Comparison of ENCODE assay signal across 8 cellular contexts in genomic region chr1:155226188-155226909, GRCh38. TPM values are rescaled to one million over a fixed set of nuclear protein-coding genes. Genes with fewer than 3 reads are reported as not detected.
DNase-seq lines count a peak whose midpoint lies in the region; ATAC-seq and TF ChIP-seq lines count a peak whose summit lies in the region.

No MANE protein-coding gene starts in this region.

- H3K4me1 ChIP-seq in PC-9 (replicated peaks; ENCODE audit: insufficient read depth) (peaks cover 43% of the 10 kb centered on the region), fibroblast of lung (ENCODE audit: control insufficient read depth, extremely low read depth, insufficient read depth, low read length) (peaks cover 18% of the 10 kb centered on the region)

- H3K9me3 ChIP-seq in KOPT-K1 (ENCODE audit: insufficient read depth, low read length, poor library complexity, severe bottlenecking) (no peaks in the 10 kb centered on the region), PC-9 (ENCODE audit: insufficient read depth, low read depth) (no peaks in the 10 kb centered on the region), fibroblast of lung (ENCODE audit: control insufficient read depth, insufficient read depth, low read depth, low read length) (no peaks in the 10 kb centered on the region)

- H3K4me2 ChIP-seq in PC-9, result peak overlapping the region; percentile 90
- H3K4me2 ChIP-seq in fibroblast of lung (ENCODE audit: extremely low read depth, insufficient read depth, low read length), result peak overlapping the region; percentile 81

- H3K9ac ChIP-seq in fibroblast of lung (ENCODE audit: insufficient read depth, low read length), result peak overlapping the region; percentile 67

- H2AFZ ChIP-seq in PC-9 (peak overlapping the region; percentile 86), fibroblast of lung (ENCODE audit: low read length) (no peak overlapping the region)

- TF ChIP-seq CTCF in PC-9 (conservative IDR thresholded peaks at IDR 0.05) (peak; percentile 73), fibroblast of lung (conservative IDR thresholded peaks at IDR 0.05 in 1 of 2, IDR thresholded peaks at IDR 0.05 in 1 of 2; ENCODE audit: low read depth in 1 of 2, low read length in 2 of 2) (peak; percentile 48 to 56)

- peak; percentile 50 to 55 for ATAC-seq in activated T-cell treated with anti-CD3 and anti-CD28 coated beads, Interleukin-2, amount 50 U/mL, for 72 hours (replicated peaks in 1 of 2)
- ATAC-seq in naive thymus-derived CD8-positive, alpha-beta T cell, result peak; percentile 60 to 62
- ATAC-seq in stimulated activated memory B cell treated with anti-CD40 and anti-IgM and Interleukin-4, amounts not matched to agents 10 μg/mL and 1 μg/mL and 100 μg/mL, for 72 hours, result peak; percentile 60
- ATAC-seq in GM19324 (IDR thresholded peaks at IDR 0.05; ENCODE audit: low FRiP score, unreplicated experiment), result no peak

- POLR2A ChIA-PET in PC-9 (lab: Charles Lee; ENCODE audit: unreplicated experiment), result interaction anchor here (0.7 to 0.9 kb wide), 2 partner anchors 18 to 25 kb away, joined by 4 to 5 read pairs; partner anchors contain the start of gene THBS3
- POLR2A ChIA-PET in naive thymus-derived CD8-positive, alpha-beta T cell (lab: Charles Lee), result interaction anchor here (0.9 to 5.0 kb wide), 13 partner anchors 15 to 53 kb away, joined by 3 to 42 read pairs (median 7); partner anchors contain the start of genes KRTCAP2, MTX1, THBS3 and TRIM46

- H3K36me3 ChIP-seq in KOPT-K1 (ENCODE audit: insufficient read depth, low read length) (peaks cover 25% of the 10 kb centered on the region; the same call in 1 of the 2 replicates), PC-9 (ENCODE audit: low read depth) (no peaks in the 10 kb centered on the region), fibroblast of lung (ENCODE audit: control insufficient read depth, insufficient read depth, low read length) (no peaks in the 10 kb centered on the region)

- CTCF ChIA-PET in PC-9 (lab: Charles Lee), result interaction anchor here (0.6 to 1.2 kb wide), 4 partner anchors 18 to 81 kb away, joined by 3 to 5 read pairs (median 3); partner anchors contain the start of genes MTX1 and THBS3

- H4K20me1 ChIP-seq in PC-9 (ENCODE audit: insufficient read depth) (no peaks in the 10 kb centered on the region), fibroblast of lung (ENCODE audit: control insufficient read depth, extremely low read depth, insufficient read depth, low read length) (no peaks in the 10 kb centered on the region)

- H3K9me3 Mint-ChIP-seq in activated T-cell treated with anti-CD3 and anti-CD28 coated beads, Interleukin-2, amount 50 U/mL, for 72 hours, result peaks cover 0 to 2% of the 10 kb centered on the region in 2 donors
- no peaks in the 10 kb centered on the region for H3K9me3 Mint-ChIP-seq in naive thymus-derived CD8-positive, alpha-beta T cell
- H3K9me3 Mint-ChIP-seq in stimulated activated memory B cell treated with anti-CD40 and anti-IgM and Interleukin-4, amounts not matched to agents 10 μg/mL and 1 μg/mL and 100 μg/mL, for 72 hours, result no peaks in the 10 kb centered on the region

- peaks cover 42% of the 10 kb centered on the region for H3F3A ChIP-seq in PC-9 (ENCODE audit: insufficient read depth, low read depth)

- H3K79me2 ChIP-seq in PC-9 (ENCODE audit: low read depth) (peaks cover 24% of the 10 kb centered on the region), fibroblast of lung (ENCODE audit: control insufficient read depth, insufficient read depth, low read length) (peaks cover 11% of the 10 kb centered on the region)

- H3K27me3 ChIP-seq in PC-9 (ENCODE audit: insufficient read depth, low read depth), result no peaks in the 10 kb centered on the region
- H3K27me3 ChIP-seq in fibroblast of lung (ENCODE audit: control insufficient read depth, insufficient read depth, low read length), result no peaks in the 10 kb centered on the region

- intact Hi-C loops in PC-9 (cut with micrococcal nuclease; ENCODE audit: unreplicated experiment), result loop anchor here (1.0 to 5.0 kb wide), 3 partner anchors 19 to 50 kb away; partner anchors contain the start of gene THBS3

- DNase-seq in GDM1 (lab: John Stamatoyannopoulos, UW), result peak; percentile 77
- DNase-seq in PC-9, result peak; percentile 76 to 79
- peak; percentile 82 to 88 for DNase-seq in activated T-cell treated with anti-CD3 and anti-CD28 coated beads, Interleukin-2, amount 50 U/mL, for 72 hours
- peak; percentile 78 to 80 for DNase-seq in fibroblast of lung (ENCODE audit: low read depth in 2 of 2)
- DNase-seq in naive thymus-derived CD8-positive, alpha-beta T cell, result peak; percentile 71 to 91 (median 81)

- no peaks in the 10 kb centered on the region for H3K9me2 ChIP-seq in PC-9 (ENCODE audit: insufficient read depth)

- H3K4me1 Mint-ChIP-seq in activated T-cell treated with anti-CD3 and anti-CD28 coated beads, Interleukin-2, amount 50 U/mL, for 72 hours (ENCODE audit: low read depth), result peaks cover 39% of the 10 kb centered on the region
- peaks cover 6 to 48% (median 24%) of the 10 kb centered on the region in 4 donors for H3K4me1 Mint-ChIP-seq in naive thymus-derived CD8-positive, alpha-beta T cell
- peaks cover 44% of the 10 kb centered on the region for H3K4me1 Mint-ChIP-seq in stimulated activated memory B cell treated with anti-CD40 and anti-IgM and Interleukin-4, amounts not matched to agents 10 μg/mL and 1 μg/mL and 100 μg/mL, for 72 hours

- H3K4me3 ChIP-seq in PC-9, result peak overlapping the region; percentile 81
- H3K4me3 ChIP-seq in fibroblast of lung (replicated peaks in 1 of 4; ENCODE audit: control extremely low read depth in 1 of 4, insufficient read depth in 1 of 4, low read depth in 3 of 4, low read length in 4 of 4), result peak overlapping the region; percentile 40 to 81 (median 63)

- peak overlapping the region; percentile 81 to 95 for H3K4me3 Mint-ChIP-seq in activated T-cell treated with anti-CD3 and anti-CD28 coated beads, Interleukin-2, amount 50 U/mL, for 72 hours
- peak overlapping the region; percentile 74 to 93 (median 87) for H3K4me3 Mint-ChIP-seq in naive thymus-derived CD8-positive, alpha-beta T cell
- H3K4me3 Mint-ChIP-seq in stimulated activated memory B cell treated with anti-CD40 and anti-IgM and Interleukin-4, amounts not matched to agents 10 μg/mL and 1 μg/mL and 100 μg/mL, for 72 hours, result peak overlapping the region; percentile 87

- no TSS peak for BruUV-seq in PC-9 (replicated peaks; lab: Mats Ljungman, UMichigan)

- peak overlapping the region; percentile 97 for H3K27ac ChIP-seq in KOPT-K1 (ENCODE audit: low read depth, low read length, poor library complexity, severe bottlenecking)
- H3K27ac ChIP-seq in PC-9, result peak overlapping the region; percentile 98
- H3K27ac ChIP-seq in fibroblast of lung (ENCODE audit: insufficient read depth, low read length), result peak overlapping the region; percentile 86

- no peaks in the 10 kb centered on the region for H3K36me3 Mint-ChIP-seq in activated T-cell treated with anti-CD3 and anti-CD28 coated beads, Interleukin-2, amount 50 U/mL, for 72 hours (ENCODE audit: insufficient read depth in 2 of 2)
- H3K36me3 Mint-ChIP-seq in naive thymus-derived CD8-positive, alpha-beta T cell, result peaks cover 0 to 2% (median 0%) of the 10 kb centered on the region in 3 donors
- no peaks in the 10 kb centered on the region for H3K36me3 Mint-ChIP-seq in stimulated activated memory B cell treated with anti-CD40 and anti-IgM and Interleukin-4, amounts not matched to agents 10 μg/mL and 1 μg/mL and 100 μg/mL, for 72 hours

- H3K27me3 Mint-ChIP-seq in activated T-cell treated with anti-CD3 and anti-CD28 coated beads, Interleukin-2, amount 50 U/mL, for 72 hours (ENCODE audit: low read depth), result no peaks in the 10 kb centered on the region
- H3K27me3 Mint-ChIP-seq in naive thymus-derived CD8-positive, alpha-beta T cell, result no peaks in the 10 kb centered on the region
- no peaks in the 10 kb centered on the region for H3K27me3 Mint-ChIP-seq in stimulated activated memory B cell treated with anti-CD40 and anti-IgM and Interleukin-4, amounts not matched to agents 10 μg/mL and 1 μg/mL and 100 μg/mL, for 72 hours

- peak overlapping the region; percentile 76 for H3K27ac Mint-ChIP-seq in activated T-cell treated with anti-CD3 and anti-CD28 coated beads, Interleukin-2, amount 50 U/mL, for 72 hours
- H3K27ac Mint-ChIP-seq in naive thymus-derived CD8-positive, alpha-beta T cell, result peak overlapping the region; percentile 84 to 98 (median 94)
- H3K27ac Mint-ChIP-seq in stimulated activated memory B cell treated with anti-CD40 and anti-IgM and Interleukin-4, amounts not matched to agents 10 μg/mL and 1 μg/mL and 100 μg/mL, for 72 hours, result peak overlapping the region; percentile 79

RNA-seq across cellular contexts. Expression of gene MTX1, which starts 17.9 kb away (rescaled TPM):
- total RNA-seq in PC-9 (2021) (56.1 and 68.9 TPM in 2 replicates), fibroblast of lung (36.7 and 46.6 TPM in 2 replicates)
- total RNA-seq in activated T-cell treated with anti-CD3 and anti-CD28 coated beads, Interleukin-2, amount 50 U/mL, for 72 hours, result 10 to 100 TPM; 25.5 to 27.4 TPM
- polyA plus RNA-seq in fibroblast of lung, result 42.2 and 52.4 TPM in 2 replicates
- 51.8 and 72.5 TPM in 2 replicates for polyA plus RNA-seq in fibroblast of lung (2012)
- 97.5 and 113 TPM in 2 replicates for polyA minus RNA-seq in fibroblast of lung (ENCODE audit: low replicate concordance)
- total RNA-seq in naive thymus-derived CD8-positive, alpha-beta T cell, result 10 to 100 TPM; 26.9 to 27.1 TPM
- 10 to 100 TPM; 45.8 to 50.7 (median 48.5) TPM for polyA plus RNA-seq in naive thymus-derived CD8-positive, alpha-beta T cell

RNA-seq across cellular contexts. Expression of gene THBS3, which starts 18.7 kb away (rescaled TPM):
- 45.4 and 58.8 TPM in 2 replicates for total RNA-seq in PC-9 (2021)
- total RNA-seq in activated T-cell treated with anti-CD3 and anti-CD28 coated beads, Interleukin-2, amount 50 U/mL, for 72 hours, result 10 to 100 TPM; 24.7 to 28.7 TPM
- total RNA-seq in fibroblast of lung, result 36.8 and 38.3 TPM in 2 replicates
- polyA plus RNA-seq in fibroblast of lung, result 30.0 and 39.6 TPM in 2 replicates
- 25.9 and 33.5 TPM in 2 replicates for polyA plus RNA-seq in fibroblast of lung (2012)
- 31.4 and 41.7 TPM in 2 replicates for polyA minus RNA-seq in fibroblast of lung (ENCODE audit: low replicate concordance)
- total RNA-seq in naive thymus-derived CD8-positive, alpha-beta T cell, result 10 to 100 TPM; 36.8 to 37.9 TPM
- 1 to 10 TPM; 1.2 to 3.8 (median 3.0) TPM for polyA plus RNA-seq in naive thymus-derived CD8-positive, alpha-beta T cell

RNA-seq across cellular contexts. Expression of gene ENTREP3, which starts 28.9 kb away (rescaled TPM):
- total RNA-seq in PC-9 (2021) (56.9 and 60.8 TPM in 2 replicates), fibroblast of lung (5.4 and 12.9 TPM in 2 replicates)
- 10 to 100 TPM; 30.7 to 33.8 TPM for total RNA-seq in activated T-cell treated with anti-CD3 and anti-CD28 coated beads, Interleukin-2, amount 50 U/mL, for 72 hours
- polyA plus RNA-seq in fibroblast of lung, result 8.5 and 14.3 TPM in 2 replicates
- 35.4 and 52.2 TPM in 2 replicates for polyA plus RNA-seq in fibroblast of lung (2012)
- 56.0 and 63.3 TPM in 2 replicates for polyA minus RNA-seq in fibroblast of lung (ENCODE audit: low replicate concordance)
- 10 to 100 TPM; 10.7 to 13.5 TPM for total RNA-seq in naive thymus-derived CD8-positive, alpha-beta T cell
- 1 to 10 TPM; 1.8 to 2.5 (median 2.3) TPM for polyA plus RNA-seq in naive thymus-derived CD8-positive, alpha-beta T cell

RNA-seq across cellular contexts. Expression of gene SCAMP3, which starts 35.8 kb away (rescaled TPM):
- total RNA-seq in PC-9 (2021) (56.9 and 64.1 TPM in 2 replicates), fibroblast of lung (25.2 and 33.2 TPM in 2 replicates)
- 100 to 1,000 TPM; 112 to 114 TPM for total RNA-seq in activated T-cell treated with anti-CD3 and anti-CD28 coated beads, Interleukin-2, amount 50 U/mL, for 72 hours
- polyA plus RNA-seq in fibroblast of lung, result 106 and 151 TPM in 2 replicates
- 81.8 and 114 TPM in 2 replicates for polyA plus RNA-seq in fibroblast of lung (2012)
- polyA minus RNA-seq in fibroblast of lung (ENCODE audit: low replicate concordance), result 180 and 307 TPM in 2 replicates
- 100 to 1,000 TPM in 1 of 2 experiments, 10 to 100 TPM in 1; 93.3 to 105 TPM for total RNA-seq in naive thymus-derived CD8-positive, alpha-beta T cell
- polyA plus RNA-seq in naive thymus-derived CD8-positive, alpha-beta T cell, result 100 to 1,000 TPM; 124 to 189 (median 138) TPM

RNA-seq across cellular contexts. Expression of gene CLK2, which starts 47.0 kb away (rescaled TPM):
- total RNA-seq in PC-9 (2021) (39.1 and 43.9 TPM in 2 replicates), fibroblast of lung (21.3 and 26.8 TPM in 2 replicates)
- total RNA-seq in activated T-cell treated with anti-CD3 and anti-CD28 coated beads, Interleukin-2, amount 50 U/mL, for 72 hours, result 10 to 100 TPM; 72.4 to 77.9 TPM
- 34.0 and 40.9 TPM in 2 replicates for polyA plus RNA-seq in fibroblast of lung
- polyA plus RNA-seq in fibroblast of lung (2012), result 23.9 and 27.2 TPM in 2 replicates
- polyA minus RNA-seq in fibroblast of lung (ENCODE audit: low replicate concordance), result 47.5 and 75.3 TPM in 2 replicates
- total RNA-seq in naive thymus-derived CD8-positive, alpha-beta T cell, result 100 to 1,000 TPM; 115 to 134 TPM
- polyA plus RNA-seq in naive thymus-derived CD8-positive, alpha-beta T cell, result 10 to 100 TPM; 11.3 to 22.6 (median 12.9) TPM
